ENCODE assay signal across 2 cellular contexts in genomic region chr17:44191389-44191788, GRCh38.
TF ChIP-seq lines count a peak whose summit lies in the region.

No MANE protein-coding gene starts in this region.

TF ChIP-seq in SK-N-SH, 30 proteins besides CTCF, POLR2A, EP300 and RAD21 (continued from another document):
- TF ChIP-seq PBX3 (IDR thresholded peaks at IDR 0.05) = 0 out of 2 replicates have a peak, but pooled peaks have one; percentile 17

TF ChIP-seq in SK-N-SH treated with all-trans-retinoic acid at 6 μM for 48 hours, 23 proteins besides CTCF, POLR2A, EP300 and RAD21 (continued from another document):
- TF ChIP-seq CSRNP3 (CRISPR knock-in tag; IDR thresholded peaks at IDR 0.05) = no peak
- no peak for TF ChIP-seq TOX (CRISPR knock-in tag; IDR thresholded peaks at IDR 0.05; ENCODE audit: borderline replicate concordance)
- TF ChIP-seq ARNTL (CRISPR knock-in tag; IDR thresholded peaks at IDR 0.05; ENCODE audit: borderline replicate concordance, low read depth) = no peak
- TF ChIP-seq ESRRG (CRISPR knock-in tag; IDR thresholded peaks at IDR 0.05) = no peak
- no peak for TF ChIP-seq TSHZ2 (CRISPR knock-in tag; IDR thresholded peaks at IDR 0.05)
- TF ChIP-seq ZNF8 (CRISPR knock-in tag; IDR thresholded peaks at IDR 0.05) = no peak
- no peak for TF ChIP-seq ISL1 (CRISPR knock-in tag; IDR thresholded peaks at IDR 0.05)
- TF ChIP-seq BACH2 (CRISPR knock-in tag; IDR thresholded peaks at IDR 0.05; ENCODE audit: borderline replicate concordance) = no peak
- TF ChIP-seq CSDC2 (CRISPR knock-in tag; IDR thresholded peaks at IDR 0.05) = no peak
- TF ChIP-seq OSR1 (CRISPR knock-in tag; IDR thresholded peaks at IDR 0.05) = no peak
